ENCODE assay signal across 24 cellular contexts in the genomic region with DNA sequence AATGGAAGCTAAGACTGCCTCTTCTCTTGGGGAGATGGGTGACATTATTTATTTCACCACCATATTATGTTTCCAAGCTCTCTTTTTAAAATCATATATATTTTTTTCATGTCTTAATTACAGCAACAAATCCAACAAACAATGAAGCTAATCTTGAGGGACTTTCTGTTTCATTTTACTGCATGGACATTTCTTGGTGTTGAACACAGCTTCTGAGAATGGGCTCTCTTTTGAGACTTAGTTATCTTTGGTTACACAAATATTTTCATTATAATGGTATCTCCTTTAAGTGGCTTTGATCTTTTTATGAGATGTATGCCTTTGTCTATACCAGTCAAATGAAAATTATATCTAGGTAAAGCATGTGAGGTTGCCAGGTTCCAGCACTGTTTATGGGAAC.
DNase-seq lines count a peak whose midpoint lies in the region; ATAC-seq and TF ChIP-seq lines count a peak whose summit lies in the region.
"Had no signal": no experiment of that assay in that cellular context is flagged by ENCODE, and none has a peak within 500 bp of the region (broad histone marks: within the 10 kb centered on the region; RNA-seq: fewer than 3 reads in every experiment).

No MANE protein-coding gene starts in this region.

- H3K27ac Mint-ChIP-seq in activated CD8-positive, alpha-beta memory T cell treated with anti-CD3 and anti-CD28 coated beads, Interleukin-2, amount 10 ng/mL, durations not matched to agents 7 days and 5 days: peak overlapping the region; percentile 24
- H3K27ac Mint-ChIP-seq: CD14-positive monocyte; CD4-positive, alpha-beta memory T cell; CD8-positive, alpha-beta memory T cell had no signal

- H3K36me3 ChIP-seq in left ventricle myocardium inferior (no peaks in the 10 kb centered on the region), right atrium auricular region (no peaks in the 10 kb centered on the region), SK-N-MC (ENCODE audit: insufficient read depth, low read length) (no peaks in the 10 kb centered on the region)
- H3K36me3 ChIP-seq: BE2C, BLaER1 had no signal

- H3K9ac ChIP-seq in SK-N-MC (ENCODE audit: insufficient read length): peak overlapping the region; percentile 32
- H3K9ac ChIP-seq: BLaER1 had no signal

- H3K4me3 ChIP-seq in left ventricle myocardium inferior (no peak overlapping the region), right atrium auricular region (no peak overlapping the region), SK-N-MC (peak overlapping the region; percentile 50)
- H3K4me3 ChIP-seq: BLaER1, GM12878 had no signal

- no peaks in the 10 kb centered on the region for H3K27me3 Mint-ChIP-seq in activated CD8-positive, alpha-beta memory T cell treated with anti-CD3 and anti-CD28 coated beads, Interleukin-2, amount 10 ng/mL, durations not matched to agents 7 days and 5 days
- H3K27me3 Mint-ChIP-seq: CD4-positive, alpha-beta memory T cell; CD4-positive, CD25-positive, alpha-beta regulatory T cell; CD8-positive, alpha-beta memory T cell had no signal

- H3K4me1 Mint-ChIP-seq in activated CD8-positive, alpha-beta memory T cell treated with anti-CD3 and anti-CD28 coated beads, Interleukin-2, amount 10 ng/mL, durations not matched to agents 7 days and 5 days: peaks cover 8% of the 10 kb centered on the region
- H3K4me1 Mint-ChIP-seq: CD14-positive monocyte; CD4-positive, alpha-beta memory T cell; CD4-positive, CD25-positive, alpha-beta regulatory T cell had no signal

- H3K9me3 ChIP-seq in left ventricle myocardium inferior (replicated peaks): no peaks in the 10 kb centered on the region
- no peaks in the 10 kb centered on the region for H3K9me3 ChIP-seq in right atrium auricular region
- H3K9me3 ChIP-seq in SK-N-MC (ENCODE audit: low read depth, low read length): no peaks in the 10 kb centered on the region
- H3K9me3 ChIP-seq: BE2C, BLaER1 had no signal

- CTCF ChIA-PET in activated CD8-positive, alpha-beta memory T cell treated with anti-CD3 and anti-CD28 coated beads, Interleukin-2, amount 10 ng/mL, durations not matched to agents 7 days and 5 days (lab: Charles Lee): no interaction called here

- H3K9me3 Mint-ChIP-seq in activated CD8-positive, alpha-beta memory T cell treated with anti-CD3 and anti-CD28 coated beads, Interleukin-2, amount 10 ng/mL, durations not matched to agents 7 days and 5 days (ENCODE audit: low read depth): no peaks in the 10 kb centered on the region
- H3K9me3 Mint-ChIP-seq: CD4-positive, alpha-beta memory T cell; CD8-positive, alpha-beta memory T cell had no signal

- H3K4me3 Mint-ChIP-seq in activated CD8-positive, alpha-beta memory T cell treated with anti-CD3 and anti-CD28 coated beads, Interleukin-2, amount 10 ng/mL, durations not matched to agents 7 days and 5 days: no peak overlapping the region
- H3K4me3 Mint-ChIP-seq: CD14-positive monocyte; CD4-positive, alpha-beta memory T cell; CD4-positive, CD25-positive, alpha-beta regulatory T cell; CD8-positive, alpha-beta memory T cell had no signal

- H3K27me3 ChIP-seq in left ventricle myocardium inferior (ENCODE audit: low read depth) (no peaks in the 10 kb centered on the region), right atrium auricular region (no peaks in the 10 kb centered on the region)
- H3K27me3 ChIP-seq: BE2C, BLaER1 had no signal

- ATAC-seq in activated CD8-positive, alpha-beta memory T cell treated with anti-CD3 and anti-CD28 coated beads, Interleukin-2, amount 10 ng/mL, durations not matched to agents 7 days and 5 days: no peak
- no peak for ATAC-seq in HG03159 (IDR thresholded peaks at IDR 0.05; ENCODE audit: unreplicated experiment)
- ATAC-seq: GM12878 had no signal

- no peak for DNase-seq in activated CD8-positive, alpha-beta memory T cell treated with anti-CD3 and anti-CD28 coated beads, Interleukin-2, amount 10 ng/mL, durations not matched to agents 7 days and 5 days
- DNase-seq in activated CD8-positive, alpha-beta memory T cell treated with anti-CD3 and anti-CD28 coated beads, Interleukin-2, amount 50 U/mL, for 48 hours: no peak
- no peak for DNase-seq in left ventricle myocardium inferior
- DNase-seq in right atrium auricular region (ENCODE audit: low spot score): no peak
- DNase-seq in SK-N-MC (ENCODE audit: low read depth, low spot score): no peak
- DNase-seq: 8988T; ACHN; BE2C; C1 segment of cervical spinal cord; CD4-positive, alpha-beta memory T cell; CD8-positive, alpha-beta memory T cell; COR-L47; DMS 273 treated with DMSO at 0.1 percent for 48 hours; DMS153; DMS53; DMS79; DND-41; EL; GDM1 had no signal

- H3K36me3 Mint-ChIP-seq in activated CD8-positive, alpha-beta memory T cell treated with anti-CD3 and anti-CD28 coated beads, Interleukin-2, amount 10 ng/mL, durations not matched to agents 7 days and 5 days: peaks cover 3% of the 10 kb centered on the region
- H3K36me3 Mint-ChIP-seq: CD14-positive monocyte; CD4-positive, alpha-beta memory T cell; CD4-positive, CD25-positive, alpha-beta regulatory T cell had no signal

- H3K4me1 ChIP-seq in left ventricle myocardium inferior (peaks cover 3% of the 10 kb centered on the region), right atrium auricular region (peaks cover 0 to 12% of the 10 kb centered on the region in 2 donors)
- H3K4me1 ChIP-seq: BLaER1 had no signal

- H3K27ac ChIP-seq in left ventricle myocardium inferior (replicated peaks): peak overlapping the region; percentile 3
- H3K27ac ChIP-seq in right atrium auricular region: no peak overlapping the region
- H3K27ac ChIP-seq in SK-N-MC: peak overlapping the region; percentile 94
- H3K27ac ChIP-seq: BLaER1 had no signal

- intact Hi-C loops in left ventricle myocardium inferior (cut with micrococcal nuclease): no loop called here

- no peak for TF ChIP-seq CTCF in left ventricle myocardium inferior (IDR thresholded peaks at IDR 0.05; ENCODE audit: borderline replicate concordance)
- no peak for TF ChIP-seq CTCF in right atrium auricular region (IDR thresholded peaks at IDR 0.05)

Comparison
In these comparisons a context has a peak if more than half of its experiments do, and no peak if none do; other contexts are left out.
1. H3K27ac ChIP-seq: peak in left ventricle myocardium inferior (single experiment) and SK-N-MC (single experiment); none in right atrium auricular region (0 of 2).